Comparison of ENCODE assay signal across 29 cellular contexts in the genomic region with DNA sequence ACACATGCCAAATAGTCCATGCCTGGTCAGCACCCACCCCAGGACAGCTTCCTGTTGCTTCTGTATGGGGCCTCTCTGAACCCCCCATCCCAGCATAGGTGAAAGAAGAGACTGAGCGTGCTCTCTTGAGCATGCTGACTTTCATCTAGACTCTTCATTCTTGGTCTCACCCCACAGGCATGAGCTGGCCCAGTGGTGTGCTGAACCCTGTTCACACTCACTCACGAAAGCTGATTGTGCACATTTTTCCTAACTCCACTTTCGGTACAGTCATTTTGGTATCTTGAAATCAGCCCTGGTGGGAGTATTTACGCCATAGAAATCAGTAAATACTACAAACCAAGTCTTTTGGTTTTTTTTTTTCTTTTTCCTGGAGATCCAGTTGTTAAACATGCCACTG.
"Had no signal": no experiment of that assay in that cellular context is flagged by ENCODE, and none has a peak within 500 bp of the region (broad histone marks: within the 10 kb centered on the region; RNA-seq: fewer than 3 reads in every experiment).

No MANE protein-coding gene starts in this region.

- H3K4me3 Mint-ChIP-seq: activated naive CD4-positive, alpha-beta T cell treated with anti-CD3 and anti-CD28 coated beads for 36 hours; activated naive CD8-positive, alpha-beta T cell treated with anti-CD3 and anti-CD28 coated beads for 36 hours; activated T-cell treated with anti-CD3 and anti-CD28 coated beads, Interleukin-2, amount 50 U/mL, for 24 hours; brain; naive thymus-derived CD8-positive, alpha-beta T cell; neural progenitor cell; stimulated activated naive B cell treated with anti-CD40 and anti-IgM and Interleukin-4, amounts not matched to agents 10 μg/mL and 1 μg/mL and 100 μg/mL, for 72 hours; T-helper 17 cell had no signal

- H3K27ac ChIP-seq: adrenal gland, ascending aorta, cardiac muscle cell, coronary artery, dorsolateral prefrontal cortex, neural progenitor cell, parathyroid adenoma, stomach, thyroid gland, upper lobe of right lung had no signal

- H3K27me3 ChIP-seq: adrenal gland, ascending aorta, neural progenitor cell, stomach, thyroid gland, upper lobe of right lung had no signal

- H3K4me1 ChIP-seq: adrenal gland, ascending aorta, neural progenitor cell, parathyroid adenoma, stomach, thyroid gland, upper lobe of right lung had no signal

- ATAC-seq: left cardiac atrium; naive thymus-derived CD8-positive, alpha-beta T cell; right cardiac atrium; SK-N-SH treated with all-trans-retinoic acid at 6 μM for 48 hours; stimulated activated naive B cell treated with anti-CD40 and anti-IgM and Interleukin-4, amounts not matched to agents 10 μg/mL and 1 μg/mL and 100 μg/mL, for 72 hours; T-helper 17 cell; upper lobe of right lung had no signal

- H3K27ac Mint-ChIP-seq: activated naive CD4-positive, alpha-beta T cell treated with anti-CD3 and anti-CD28 coated beads for 36 hours; activated naive CD8-positive, alpha-beta T cell treated with anti-CD3 and anti-CD28 coated beads for 36 hours; activated T-cell treated with anti-CD3 and anti-CD28 coated beads, Interleukin-2, amount 50 U/mL, for 24 hours; brain; naive thymus-derived CD8-positive, alpha-beta T cell; stimulated activated naive B cell treated with anti-CD40 and anti-IgM and Interleukin-4, amounts not matched to agents 10 μg/mL and 1 μg/mL and 100 μg/mL, for 72 hours; T-helper 17 cell had no signal

- H3K4me3 ChIP-seq: adrenal gland, ascending aorta, cardiac muscle cell, coronary artery, dorsolateral prefrontal cortex, neural progenitor cell, stomach, thyroid gland, upper lobe of right lung had no signal

- H3K9me3 Mint-ChIP-seq: activated naive CD4-positive, alpha-beta T cell treated with anti-CD3 and anti-CD28 coated beads for 36 hours; activated naive CD8-positive, alpha-beta T cell treated with anti-CD3 and anti-CD28 coated beads for 36 hours; activated T-cell treated with anti-CD3 and anti-CD28 coated beads, Interleukin-2, amount 50 U/mL, for 24 hours; brain; naive thymus-derived CD8-positive, alpha-beta T cell; neural progenitor cell; stimulated activated naive B cell treated with anti-CD40 and anti-IgM and Interleukin-4, amounts not matched to agents 10 μg/mL and 1 μg/mL and 100 μg/mL, for 72 hours had no signal

- H3K4me1 Mint-ChIP-seq: activated naive CD8-positive, alpha-beta T cell treated with anti-CD3 and anti-CD28 coated beads for 36 hours; brain; naive thymus-derived CD8-positive, alpha-beta T cell; neural progenitor cell; stimulated activated naive B cell treated with anti-CD40 and anti-IgM and Interleukin-4, amounts not matched to agents 10 μg/mL and 1 μg/mL and 100 μg/mL, for 72 hours; T-helper 17 cell had no signal

- DNase-seq: activated CD4-positive, alpha-beta T cell treated with anti-CD3 and anti-CD28 coated beads, Interleukin-2, amount 50 U/mL, for 4 hours; activated CD4-positive, CD25-positive, alpha-beta regulatory T cell treated with anti-CD3 and anti-CD28 coated beads, Interleukin-2, amount 50 U/mL, for 72 hours; activated CD8-positive, alpha-beta memory T cell treated with anti-CD3 and anti-CD28 coated beads, Interleukin-2, amount 50 U/mL, for 4 hours; activated effector memory CD4-positive, alpha-beta T cell treated with Interleukin-2 at 50 U/mL for 16 hours; activated naive CD4-positive, alpha-beta T cell treated with anti-CD3 and anti-CD28 coated beads for 36 hours; activated naive CD8-positive, alpha-beta T cell treated with anti-CD3 and anti-CD28 coated beads for 36 hours; activated T-cell treated with anti-CD3 and anti-CD28 coated beads, Interleukin-2, amount 50 U/mL, for 24 hours; adrenal gland; cerebellar nuclear complex; dorsolateral prefrontal cortex; effector memory CD4-positive, alpha-beta T cell; left cardiac atrium; mesenchymal stem cell; naive thymus-derived CD8-positive, alpha-beta T cell; occipital lobe; right cardiac atrium; stimulated activated CD4-positive, alpha-beta T cell treated with anti-CD3 and anti-CD28 coated beads, Interleukin-4, amount 100 ng/mL, for 24 hours; stimulated activated naive B cell treated with anti-CD40 and anti-IgM and Interleukin-4, amounts not matched to agents 10 μg/mL and 1 μg/mL and 100 μg/mL, for 72 hours; stomach; T-helper 17 cell; thyroid gland; upper lobe of right lung had no signal

- H3K36me3 Mint-ChIP-seq: brain; naive thymus-derived CD8-positive, alpha-beta T cell; neural progenitor cell; stimulated activated naive B cell treated with anti-CD40 and anti-IgM and Interleukin-4, amounts not matched to agents 10 μg/mL and 1 μg/mL and 100 μg/mL, for 72 hours had no signal

- H3K9me3 ChIP-seq: adrenal gland, ascending aorta, stomach, thyroid gland, upper lobe of right lung had no signal

- H3K36me3 ChIP-seq: adrenal gland, ascending aorta, cardiac muscle cell, neural progenitor cell, stomach, thyroid gland, upper lobe of right lung had no signal
